In the genomic region with DNA sequence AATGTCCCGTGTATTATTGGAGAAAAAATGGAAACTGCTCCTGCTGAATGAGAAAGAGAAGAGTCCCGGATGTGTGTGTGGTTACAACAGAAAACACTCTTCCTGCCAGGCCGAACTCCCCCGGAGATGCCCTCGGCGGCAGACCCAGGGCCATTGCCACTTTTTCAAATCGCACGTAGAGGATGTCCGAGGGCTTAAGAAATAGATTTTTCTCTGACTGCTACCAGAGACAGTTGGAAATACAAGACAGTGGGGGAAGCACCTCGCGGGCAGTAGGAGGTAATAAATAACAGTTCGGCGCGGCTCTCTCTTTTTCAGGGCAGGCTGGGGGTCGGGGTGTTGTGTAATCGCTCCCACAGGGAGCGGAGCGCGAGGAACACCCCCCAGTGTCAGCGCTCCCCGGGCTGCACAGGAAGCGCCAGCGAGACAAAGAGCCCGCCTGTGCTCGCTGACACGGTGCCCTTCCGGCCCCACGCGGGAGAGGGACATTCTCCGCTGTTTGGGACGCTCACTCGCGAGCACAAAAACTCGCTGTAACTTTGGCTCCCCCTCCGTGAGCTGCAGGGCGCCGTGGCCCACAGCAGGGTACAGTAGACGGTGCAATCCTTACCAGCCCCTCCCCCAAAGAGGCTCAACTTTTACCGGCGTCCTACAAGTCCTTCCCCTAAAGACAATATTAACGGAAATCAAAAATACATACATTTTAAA, we compare ENCODE assay signal across 8 cellular contexts. TPM values are rescaled to one million over a fixed set of nuclear protein-coding genes. Genes with fewer than 3 reads are reported as not detected.
DNase-seq lines count a peak whose midpoint lies in the region; ATAC-seq, FAIRE-seq and TF ChIP-seq lines count a peak whose summit lies in the region.

No MANE protein-coding gene starts in this region.

- H2BK120ac ChIP-seq in H1 (replicated peaks; ENCODE audit: low read depth, low read length), result no peak overlapping the region

- H3K27ac Mint-ChIP-seq in activated CD8-positive, alpha-beta T cell treated with anti-CD3 and anti-CD28 coated beads, Interleukin-2, amount 10 ng/mL, durations not matched to agents 7 days and 5 days, result peak overlapping the region; percentile 98

- H3K9ac ChIP-seq in H1 (replicated peaks in 1 of 4; ENCODE audit: extremely low read depth in 1 of 4, low read depth in 3 of 4, low read length in 3 of 4), result peak overlapping the region in 3 of 4 experiments; percentile 60 to 81 (median 72); a peak in 6 of 7 replicates

- FAIRE-seq in H1 (lab: Jason Lieb, UNC), result no peak

- H3K36me3 Mint-ChIP-seq in activated CD8-positive, alpha-beta T cell treated with anti-CD3 and anti-CD28 coated beads, Interleukin-2, amount 10 ng/mL, durations not matched to agents 7 days and 5 days (ENCODE audit: low read depth), result peaks cover 35% of the 10 kb centered on the region

- peak overlapping the region; percentile 80 to 83 (median 82) for H3K4me3 ChIP-seq in H1 (ENCODE audit: extremely low read depth in 1 of 4, insufficient read depth in 2 of 4, low read depth in 3 of 4, low read length in 4 of 4)

- peak overlapping the region; percentile 90 for H4K8ac ChIP-seq in H1 (ENCODE audit: extremely low read depth, insufficient read depth, low read length)

- peak overlapping the region; percentile 75; the same call in 1 of the 2 replicates for H3K27ac ChIP-seq in H1 (ENCODE audit: low read depth, low read length)

- H3K27me3 Mint-ChIP-seq in activated CD8-positive, alpha-beta T cell treated with anti-CD3 and anti-CD28 coated beads, Interleukin-2, amount 10 ng/mL, durations not matched to agents 7 days and 5 days (ENCODE audit: low read depth), result peaks cover 4% of the 10 kb centered on the region

- TF ChIP-seq POLR2A in H1 (IDR thresholded peaks at IDR 0.05; ENCODE audit: control extremely low read depth in 1 of 2, low read depth in 2 of 2, low read length in 2 of 2), result peak in 1 of 2 experiments; percentile 76; a peak in 2 of 3 replicates

- CTCF ChIA-PET in activated CD8-positive, alpha-beta T cell treated with anti-CD3 and anti-CD28 coated beads, Interleukin-2, amount 10 ng/mL, durations not matched to agents 7 days and 5 days (lab: Charles Lee), result interaction anchor here (1.4 to 2.5 kb wide), 4 partner anchors 13 to 264 kb away, joined by 6 to 14 read pairs (median 8); no protein-coding TSS in a partner anchor
- CTCF ChIA-PET in H1 (lab: Charles Lee; ENCODE audit: partially characterized antibody), result interaction anchor here (0.7 kb wide), 1 partner anchor 14 kb away, joined by 4 read pairs; no protein-coding TSS in a partner anchor

- H3K23me2 ChIP-seq in H1 (ENCODE audit: low read depth, low read length), result no peaks in the 10 kb centered on the region; the same call in none of the 2 replicates

- no peak for TF ChIP-seq EP300 in H1 (IDR thresholded peaks at IDR 0.05; ENCODE audit: borderline replicate concordance in 1 of 2, low read depth in 2 of 2, low read length in 2 of 2)

- peak overlapping the region; percentile 76 for H3K18ac ChIP-seq in H1 (ENCODE audit: extremely low read depth, low read length)

- peak overlapping the region; percentile 83 to 86 for H3K4me2 ChIP-seq in H1 (ENCODE audit: insufficient read depth in 1 of 2, low read depth in 2 of 2, low read length in 2 of 2)

- no peak overlapping the region for H2AK5ac ChIP-seq in H1 (ENCODE audit: low read depth, low read length)

- no peaks in the 10 kb centered on the region for H3K9me3 ChIP-seq in H1 (ENCODE audit: insufficient read depth in 2 of 2, low read depth in 1 of 2, low read length in 1 of 2)

- TF ChIP-seq RAD21 in H1 (IDR thresholded peaks at IDR 0.05 in 1 of 2, conservative IDR thresholded peaks at IDR 0.05 in 1 of 2; ENCODE audit: low read depth in 2 of 2, low read length in 2 of 2), result no peak

- no peaks in the 10 kb centered on the region for H3K27me3 ChIP-seq in H1 (replicated peaks in 1 of 4; ENCODE audit: control insufficient read depth in 3 of 4, extremely low read depth in 1 of 4, insufficient read depth in 3 of 4, low read length in 3 of 4)

- no peak overlapping the region for H3K23ac ChIP-seq in H1 (ENCODE audit: insufficient read length)

- peak overlapping the region; percentile 86 for H2BK5ac ChIP-seq in H1 (ENCODE audit: low read depth, low read length)

- peaks cover 0 to 2% of the 10 kb centered on the region in 2 experiments for H4K20me1 ChIP-seq in H1 (replicated peaks in 1 of 2; ENCODE audit: control insufficient read depth in 1 of 2, insufficient read depth in 2 of 2, low read length in 2 of 2)

- H3K9me3 Mint-ChIP-seq in activated CD8-positive, alpha-beta T cell treated with anti-CD3 and anti-CD28 coated beads, Interleukin-2, amount 10 ng/mL, durations not matched to agents 7 days and 5 days (ENCODE audit: insufficient read depth), result no peaks in the 10 kb centered on the region

- H3K14ac ChIP-seq in H1 (ENCODE audit: insufficient read length), result no peak overlapping the region

- H4K91ac ChIP-seq in H1 (replicated peaks; ENCODE audit: insufficient read length, low read length), result peak overlapping the region; percentile 90

- H3K4me1 Mint-ChIP-seq in activated CD8-positive, alpha-beta T cell treated with anti-CD3 and anti-CD28 coated beads, Interleukin-2, amount 10 ng/mL, durations not matched to agents 7 days and 5 days (ENCODE audit: low read depth), result peaks cover 47% of the 10 kb centered on the region

- H2BK20ac ChIP-seq in H1 (ENCODE audit: low read length), result no peak overlapping the region

- H3K56ac ChIP-seq in H1 (replicated peaks; ENCODE audit: insufficient read length, low read depth, low read length), result peak overlapping the region; percentile 74

- peak overlapping the region; percentile 88 for H3K4ac ChIP-seq in H1 (replicated peaks; ENCODE audit: insufficient read length, low read depth, low read length)

- peak overlapping the region; percentile 12; the same call in 1 of the 2 replicates for H2BK12ac ChIP-seq in H1 (ENCODE audit: low read depth, low read length)

- H3K79me1 ChIP-seq in H1 (ENCODE audit: low read depth, low read length), result peaks cover 5% of the 10 kb centered on the region; the same call in 1 of the 2 replicates

- ATAC-seq in GM18861 (IDR thresholded peaks at IDR 0.05; ENCODE audit: unreplicated experiment) (peak; percentile 62), HG03064 (IDR thresholded peaks at IDR 0.05; ENCODE audit: low read depth, unreplicated experiment) (peak; percentile 67)
- ATAC-seq in activated CD8-positive, alpha-beta T cell treated with anti-CD3 and anti-CD28 coated beads, Interleukin-2, amount 10 ng/mL, durations not matched to agents 7 days and 5 days, result peak; percentile 83

- no peak for TF ChIP-seq CTCF in H1 (IDR thresholded peaks at IDR 0.05; ENCODE audit: control extremely low read depth in 1 of 3, insufficient read depth in 1 of 3, low read depth in 1 of 3, low read length in 3 of 3)

- no peak overlapping the region for H2BK15ac ChIP-seq in H1 (ENCODE audit: low read length)

- H3K4me3 Mint-ChIP-seq in activated CD8-positive, alpha-beta T cell treated with anti-CD3 and anti-CD28 coated beads, Interleukin-2, amount 10 ng/mL, durations not matched to agents 7 days and 5 days, result peak overlapping the region; percentile 91

- POLR2A ChIA-PET in activated CD8-positive, alpha-beta T cell treated with anti-CD3 and anti-CD28 coated beads, Interleukin-2, amount 10 ng/mL, durations not matched to agents 7 days and 5 days (lab: Charles Lee), result interaction anchor here (0.7 to 2.2 kb wide), 5 partner anchors 11 to 74 kb away, joined by 3 to 23 read pairs (median 3); no protein-coding TSS in a partner anchor
- POLR2A ChIA-PET in H1 (lab: Charles Lee; ENCODE audit: partially characterized antibody), result interaction anchor here (0.7 to 1.5 kb wide), 7 partner anchors 23 to 487 kb away, joined by 3 to 4 read pairs (median 3); no protein-coding TSS in a partner anchor

- no peak overlapping the region for H2AFZ ChIP-seq in H1 (ENCODE audit: low read length)

- H4K5ac ChIP-seq in H1 (ENCODE audit: insufficient read length, low read depth, low read length), result peak overlapping the region; percentile 64

- H3K79me2 ChIP-seq in H1 (ENCODE audit: control insufficient read depth in 1 of 2, insufficient read depth in 2 of 2, low read length in 2 of 2), result peaks cover 9 to 54% of the 10 kb centered on the region in 2 experiments

- H3K36me3 ChIP-seq in H1 (ENCODE audit: control insufficient read depth in 2 of 4, insufficient read depth in 4 of 4, low read length in 3 of 4), result no peaks in the 10 kb centered on the region

- DNase-seq in AG08395 (ENCODE audit: low spot score) (peak; percentile 68), NCI-H748 treated with DMSO at 0.1 percent for 48 hours (lab: John Stamatoyannopoulos, UW) (peak; percentile 24), H1 (ENCODE audit: low read depth in 1 of 2, low spot score in 2 of 2) (peak in 1 of 2 experiments; percentile 59), mesenteric fat pad (ENCODE audit: low spot score) (peak; percentile 91)
- DNase-seq in activated CD8-positive, alpha-beta T cell treated with anti-CD3 and anti-CD28 coated beads, Interleukin-2, amount 10 ng/mL, durations not matched to agents 7 days and 5 days, result peak; percentile 81
- peak; percentile 28 to 37 for DNase-seq in stimulated activated CD8-positive, alpha-beta memory T cell treated with anti-CD3 and anti-CD28 coated beads, Interleukin-15, amount 100 ng/mL, for 4 hours (ENCODE audit: low read depth in 2 of 2)

- WGBS in H1 (ENCODE audit: extremely low coverage in 1 of 2, insufficient coverage in 1 of 2, insufficient read length in 1 of 2, insufficient replicate concordance in 2 of 2, low coverage in 1 of 2, low lambda C conversion rate in 2 of 2, missing lambda C conversion rate in 1 of 2), 2 experiments, result 1% methylated on average over 37 of the region's 41 CpGs; no CpG with 5 or more reads in 1 of the 2 experiments

- peaks cover 1 to 14% (median 9%) of the 10 kb centered on the region in 4 experiments; a peak in 6 of 7 replicates for H3K4me1 ChIP-seq in H1 (replicated peaks in 1 of 4; ENCODE audit: control insufficient read depth in 3 of 4, insufficient read depth in 4 of 4, low read length in 3 of 4)

TF ChIP-seq in H1, 55 proteins besides CTCF, POLR2A, EP300 and RAD21 (continues in another document):
- peak; percentile 66; the same call in 1 of the 2 replicates for TF ChIP-seq YY1 (IDR thresholded peaks at IDR 0.05; ENCODE audit: low read depth, low read length)
- TF ChIP-seq BACH1 (IDR thresholded peaks at IDR 0.05; ENCODE audit: low read length), result no peak
- no peak; the same call in 1 of the 2 replicates for TF ChIP-seq SP1 (IDR thresholded peaks at IDR 0.05; ENCODE audit: low read depth, low read length)

RNA-seq across cellular contexts. Expression of a gene that starts 1.1 kb away (rescaled TPM):
- 10 to 100 TPM; 37.1 TPM for total RNA-seq in activated CD8-positive, alpha-beta T cell treated with anti-CD3 and anti-CD28 coated beads, Interleukin-2, amount 10 ng/mL, durations not matched to agents 7 days and 5 days
- 41.9 and 45.1 TPM in 2 replicates for total RNA-seq in H1 (2021; fragmentation: NEBNext Ultra II Directional; extraction: Animal tissue kit (Norgen Biotek cat#: 25700))
- polyA plus RNA-seq in H1 (2011; rRNA removed), result 50.0 and 61.4 TPM in 2 replicates
- polyA plus RNA-seq in H1 (2011; cell fraction: cytosol; rRNA removed), result 36.8 TPM
- 47.2 TPM for polyA plus RNA-seq in H1 (2011; cell fraction: nucleus; rRNA removed)
- 25.0 to 30.9 TPM (median 26.7 TPM) in 4 replicates for polyA plus RNA-seq in H1 (2012, experiment 1 of 2)
- 28.4 TPM for polyA plus RNA-seq in H1 (2012, experiment 2 of 2)
- 33.7 TPM for polyA plus RNA-seq in H1 (2013, experiment 1 of 2)
- polyA plus RNA-seq in H1 (2013, experiment 2 of 2), result 33.3 TPM
- 23.2 and 35.7 TPM in 2 replicates for polyA minus RNA-seq in H1 (2011; rRNA and poly(A)+ RNA removed)
- polyA minus RNA-seq in H1 (2011; cell fraction: cytosol; rRNA and poly(A)+ RNA removed), result 23.8 TPM
- polyA minus RNA-seq in H1 (2011; cell fraction: nucleus; rRNA and poly(A)+ RNA removed), result 46.4 TPM
- 57.5 TPM for total RNA-seq in mesenteric fat pad
